1 cellular context compared by ENCODE assay signal in genomic region chr17:7989781-7990655, GRCh38.
A peak's percentile ranks its signal among the peaks of the same experiment; 100 is the strongest.
TF ChIP-seq lines count a peak whose summit lies in the region.

No MANE protein-coding gene starts in this region.

TF ChIP-seq in HepG2, 621 proteins besides CTCF, POLR2A, EP300 and RAD21 (continued from another document and continues in another):
- TF ChIP-seq ZBTB34 (CRISPR knock-in tag; IDR thresholded peaks at IDR 0.05) = no peak
- TF ChIP-seq TP53 (CRISPR knock-in tag; conservative IDR thresholded peaks at IDR 0.05) = no peak
- peak; percentile 37; the same call in 1 of the 2 replicates for TF ChIP-seq TFDP1 (CRISPR knock-in tag; IDR thresholded peaks at IDR 0.05; ENCODE audit: borderline replicate concordance)
- no peak for TF ChIP-seq RXRA (CRISPR knock-in tag; IDR thresholded peaks at IDR 0.05)
- no peak for TF ChIP-seq PRDM10 (CRISPR knock-in tag; IDR thresholded peaks at IDR 0.05; ENCODE audit: low read depth)
- no peak for TF ChIP-seq SNAI1 (CRISPR knock-in tag; IDR thresholded peaks at IDR 0.05; ENCODE audit: borderline replicate concordance)
- no peak for TF ChIP-seq HNRNPH1 (optimal IDR thresholded peaks at IDR 0.05; ENCODE audit: low read depth, low read length)
- no peak for TF ChIP-seq NFYB (CRISPR knock-in tag; IDR thresholded peaks at IDR 0.05)
- no peak for TF ChIP-seq ZBTB46 (CRISPR knock-in tag; IDR thresholded peaks at IDR 0.05; ENCODE audit: borderline replicate concordance)
- peak in 1 of 2 experiments; percentile 72; a peak in 1 of 4 replicates for TF ChIP-seq KLF16 (CRISPR knock-in tag; IDR thresholded peaks at IDR 0.05)
- no peak for TF ChIP-seq ZNF33B (CRISPR knock-in tag; IDR thresholded peaks at IDR 0.05)
- no peak for TF ChIP-seq ZNF841 (CRISPR knock-in tag; IDR thresholded peaks at IDR 0.05; ENCODE audit: borderline replicate concordance)
- no peak for TF ChIP-seq SALL2 (CRISPR knock-in tag; IDR thresholded peaks at IDR 0.05)
- TF ChIP-seq KDM1A (CRISPR knock-in tag; IDR thresholded peaks at IDR 0.05) = no peak
- TF ChIP-seq ZNF770 (CRISPR knock-in tag; IDR thresholded peaks at IDR 0.05) = no peak; the same call in 1 of the 2 replicates
- no peak for TF ChIP-seq MAF1 (CRISPR knock-in tag; IDR thresholded peaks at IDR 0.05; ENCODE audit: borderline replicate concordance)
- TF ChIP-seq ZMYM3 (CRISPR knock-in tag; IDR thresholded peaks at IDR 0.05) = peak; percentile 52; the same call in 1 of the 2 replicates
- no peak for TF ChIP-seq EHMT2 (IDR thresholded peaks at IDR 0.05; ENCODE audit: borderline replicate concordance, low read depth, low read length)
- TF ChIP-seq GABPA (IDR thresholded peaks at IDR 0.05; ENCODE audit: low read depth, low read length) = no peak
- TF ChIP-seq GABPA (CRISPR knock-in tag; IDR thresholded peaks at IDR 0.05; ENCODE audit: low read depth) = peak; percentile 20; the same call in 1 of the 2 replicates
- TF ChIP-seq ZBTB38 (CRISPR knock-in tag; IDR thresholded peaks at IDR 0.05) = peak; percentile 37; the same call in 1 of the 2 replicates
- TF ChIP-seq AGO1 (IDR thresholded peaks at IDR 0.05; ENCODE audit: low read depth, low read length, poor library complexity, severe bottlenecking) = peak; percentile 32
- TF ChIP-seq ZC3H13 (CRISPR knock-in tag; IDR thresholded peaks at IDR 0.05) = no peak
- TF ChIP-seq ZBTB1 (CRISPR knock-in tag; IDR thresholded peaks at IDR 0.05; ENCODE audit: borderline replicate concordance) = no peak
- no peak for TF ChIP-seq CENPBD1 (CRISPR knock-in tag; IDR thresholded peaks at IDR 0.05; ENCODE audit: borderline replicate concordance, low read depth)
- peak; percentile 88 for TF ChIP-seq KDM2A (CRISPR knock-in tag; IDR thresholded peaks at IDR 0.05; ENCODE audit: borderline replicate concordance, low read depth)
- TF ChIP-seq SRY (CRISPR knock-in tag; IDR thresholded peaks at IDR 0.05) = peak; percentile 40
- no peak; the same call in 1 of the 2 replicates for TF ChIP-seq CBX5 (CRISPR knock-in tag; IDR thresholded peaks at IDR 0.05; ENCODE audit: borderline replicate concordance)
- TF ChIP-seq PAX8 (CRISPR knock-in tag; IDR thresholded peaks at IDR 0.05; ENCODE audit: borderline replicate concordance) = no peak
- no peak for TF ChIP-seq RAD51 (IDR thresholded peaks at IDR 0.05; ENCODE audit: borderline replicate concordance)
- TF ChIP-seq MBNL3 (CRISPR knock-in tag; conservative IDR thresholded peaks at IDR 0.05) = no peak
- TF ChIP-seq ZNF615 (CRISPR knock-in tag; IDR thresholded peaks at IDR 0.05; ENCODE audit: borderline replicate concordance) = no peak
- no peak for TF ChIP-seq ZNF7 (CRISPR knock-in tag; IDR thresholded peaks at IDR 0.05)
- TF ChIP-seq E2F2 (CRISPR knock-in tag; IDR thresholded peaks at IDR 0.05; ENCODE audit: borderline replicate concordance) = 0 out of 2 replicates have a peak, but pooled peaks have one; percentile 40
- no peak for TF ChIP-seq E2F1 (CRISPR knock-in tag; IDR thresholded peaks at IDR 0.05)
- no peak for TF ChIP-seq SMAD3 (CRISPR knock-in tag; IDR thresholded peaks at IDR 0.05)
- TF ChIP-seq PHF5A (CRISPR knock-in tag; IDR thresholded peaks at IDR 0.05; ENCODE audit: low read depth, unreplicated experiment) = no peak
- no peak for TF ChIP-seq ZNF652 (CRISPR knock-in tag; IDR thresholded peaks at IDR 0.05; ENCODE audit: borderline replicate concordance, low read depth)
- TF ChIP-seq KDM4B (CRISPR knock-in tag; IDR thresholded peaks at IDR 0.05) = no peak
- no peak for TF ChIP-seq CCAR2 (optimal IDR thresholded peaks at IDR 0.05; ENCODE audit: low read depth, low read length)
- TF ChIP-seq ZNF766 (CRISPR knock-in tag; IDR thresholded peaks at IDR 0.05; ENCODE audit: borderline replicate concordance) = no peak
- TF ChIP-seq AHDC1 (CRISPR knock-in tag; IDR thresholded peaks at IDR 0.05; ENCODE audit: borderline replicate concordance) = no peak
- no peak for TF ChIP-seq ZNF780A (CRISPR knock-in tag; IDR thresholded peaks at IDR 0.05)
- TF ChIP-seq ZFP36L1 (CRISPR knock-in tag; IDR thresholded peaks at IDR 0.05) = no peak
- peak; percentile 35; the same call in 1 of the 2 replicates for TF ChIP-seq ZNF788 (CRISPR knock-in tag; IDR thresholded peaks at IDR 0.05; ENCODE audit: borderline replicate concordance)
- 0 out of 2 replicates have a peak, but pooled peaks have one; percentile 41 for TF ChIP-seq ZNF335 (CRISPR knock-in tag; IDR thresholded peaks at IDR 0.05)
- no peak for TF ChIP-seq NFATC3 (CRISPR knock-in tag; IDR thresholded peaks at IDR 0.05)
- TF ChIP-seq RELA (CRISPR knock-in tag; IDR thresholded peaks at IDR 0.05) = no peak
